ENCODE assay signal across 14 cellular contexts in genomic region chr5:87002485-87002884, GRCh38.
"Had no signal": no experiment of that assay in that cellular context is flagged by ENCODE, and none has a peak within 500 bp of the region (broad histone marks: within the 10 kb centered on the region; RNA-seq: fewer than 3 reads in every experiment).

No MANE protein-coding gene starts in this region.

- ATAC-seq: activated CD8-positive, alpha-beta T cell treated with anti-CD3 and anti-CD28 coated beads, Interleukin-2, amount 10 ng/mL, durations not matched to agents 7 days and 5 days had no signal

- H3K4me3 ChIP-seq: left ventricle myocardium inferior, sigmoid colon, SJSA1 had no signal

- FAIRE-seq: colon had no signal

- DNase-seq: activated CD4-positive, alpha-beta T cell treated with anti-CD3 and anti-CD28 coated beads for 4 hours; activated CD8-positive, alpha-beta memory T cell treated with anti-CD3 and anti-CD28 coated beads, Interleukin-2, amount 50 U/mL, for 48 hours; activated CD8-positive, alpha-beta T cell treated with anti-CD3 and anti-CD28 coated beads, Interleukin-2, amount 10 ng/mL, durations not matched to agents 7 days and 5 days; activated naive CD4-positive, alpha-beta T cell; aorta; effector CD8-positive, alpha-beta T cell; left ventricle myocardium inferior; sigmoid colon; stimulated activated CD4-positive, alpha-beta T cell treated with anti-CD3 and anti-CD28 coated beads, Interleukin-12 subunit alpha, Interleukin-12 subunit beta, amount 100 ng/mL, for 4 hours; stimulated activated naive CD4-positive, alpha-beta T cell; substantia nigra; SW 1271 had no signal
